29 cellular contexts compared by ENCODE assay signal in the genomic region with DNA sequence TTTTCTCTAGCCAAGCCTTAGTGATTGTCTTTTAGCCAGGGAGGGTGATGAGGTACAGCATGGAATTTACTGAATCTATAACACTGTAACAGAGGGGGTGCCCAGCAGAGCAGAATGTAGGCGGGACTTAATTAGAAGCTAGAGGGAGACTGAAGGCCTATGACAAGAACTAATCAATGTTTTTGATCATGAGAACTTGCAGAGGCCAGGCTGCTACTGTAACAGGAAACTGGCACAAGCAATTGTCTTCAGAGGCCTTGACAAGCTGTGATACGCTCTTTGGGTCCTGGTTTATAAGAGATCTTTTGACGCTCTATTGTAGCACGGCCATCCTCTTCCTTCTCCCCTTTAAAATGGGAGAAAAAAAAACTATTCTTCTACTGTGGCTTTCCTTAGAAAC.
DNase-seq lines count a peak whose midpoint lies in the region; ATAC-seq, FAIRE-seq and TF ChIP-seq lines count a peak whose summit lies in the region.
"Had no signal": no experiment of that assay in that cellular context is flagged by ENCODE, and none has a peak within 500 bp of the region (broad histone marks: within the 10 kb centered on the region; RNA-seq: fewer than 3 reads in every experiment).

No MANE protein-coding gene starts in this region.

- ATAC-seq in SK-N-SH treated with all-trans-retinoic acid at 6 μM for 48 hours (no peak), K562 (no peak), GM19328 (IDR thresholded peaks at IDR 0.05; ENCODE audit: unreplicated experiment) (no peak)
- ATAC-seq in naive thymus-derived CD4-positive, alpha-beta T cell, result no peak
- ATAC-seq: HepG2, Panc1 had no signal

- no peaks in the 10 kb centered on the region for H3K9me3 ChIP-seq in SK-N-SH
- H3K9me3 ChIP-seq in K562 (replicated peaks; ENCODE audit: control insufficient read depth, insufficient read depth, low read depth, low read length), result 0 out of 2 replicates have a peak, but pooled peaks cover 1% of the 10 kb centered on the region
- no peaks in the 10 kb centered on the region for H3K9me3 ChIP-seq in naive thymus-derived CD4-positive, alpha-beta T cell (ENCODE audit: control insufficient read depth in 2 of 3, low read length in 3 of 3)
- peaks cover 0 to 15% (median 0%) of the 10 kb centered on the region in 8 donors for H3K9me3 ChIP-seq in spleen
- H3K9me3 ChIP-seq: HAP-1, SJCRH30 had no signal

- H3K79me2 ChIP-seq in SK-N-SH (ENCODE audit: insufficient read depth) (no peaks in the 10 kb centered on the region), K562 (ENCODE audit: control insufficient read depth, insufficient read depth, low read length) (no peaks in the 10 kb centered on the region), mesendoderm (ENCODE audit: control insufficient read depth, insufficient read depth, low read length) (no peaks in the 10 kb centered on the region)

- TF ChIP-seq RAD21 in SK-N-SH (IDR thresholded peaks at IDR 0.05; ENCODE audit: low read length), result no peak
- no peak for TF ChIP-seq RAD21 in K562 (CRISPR knock-in tag; conservative IDR thresholded peaks at IDR 0.05 in 1 of 2, IDR thresholded peaks at IDR 0.05 in 1 of 2)

- no peak overlapping the region for H3K9ac ChIP-seq in SK-N-SH
- H3K9ac ChIP-seq in K562 (ENCODE audit: insufficient read depth in 1 of 2, low read depth in 2 of 2, low read length in 2 of 2), result no peak overlapping the region
- H3K9ac ChIP-seq in mesendoderm (ENCODE audit: low read length), result no peak overlapping the region

- no peaks in the 10 kb centered on the region for H3K36me3 Mint-ChIP-seq in naive thymus-derived CD4-positive, alpha-beta T cell
- H3K36me3 Mint-ChIP-seq: CD8-positive, alpha-beta memory T cell had no signal

- CTCF ChIA-PET in SK-N-SH (lab: Yijun Ruan, JAX), result no interaction called here
- CTCF ChIA-PET in K562 (lab: Yijun Ruan, JAX; ENCODE audit: low intra/inter-chr PET ratio), result no interaction called here
- CTCF ChIA-PET in naive thymus-derived CD4-positive, alpha-beta T cell (lab: Charles Lee), result interaction anchor here (0.6 kb wide), 1 partner anchor 27 kb away, joined by 3 read pairs; no protein-coding TSS in a partner anchor

- H2AK5ac ChIP-seq in mesendoderm (ENCODE audit: low read length), result no peak overlapping the region

- H3K9me2 ChIP-seq in SK-N-SH, result no peaks in the 10 kb centered on the region

- in situ Hi-C loops in K562 (cut with MboI), result no loop called here

- peaks cover 0 to 17% (median 4%) of the 10 kb centered on the region in 11 donors for H3K9me3 Mint-ChIP-seq in naive thymus-derived CD4-positive, alpha-beta T cell

- H3K9me1 ChIP-seq in K562 (ENCODE audit: control insufficient read depth, insufficient read depth, low read length), result peaks cover 3% of the 10 kb centered on the region

- no peak overlapping the region for H2AFZ ChIP-seq in SK-N-SH (ENCODE audit: low read depth)
- peak overlapping the region; percentile 86 for H2AFZ ChIP-seq in K562 (ENCODE audit: low read depth, low read length)

- H3K27me3 Mint-ChIP-seq in naive thymus-derived CD4-positive, alpha-beta T cell, result no peaks in the 10 kb centered on the region
- H3K27me3 Mint-ChIP-seq: CD8-positive, alpha-beta memory T cell had no signal

- H4K5ac ChIP-seq in mesendoderm (ENCODE audit: low read length), result no peak overlapping the region

- no peak overlapping the region for H2BK15ac ChIP-seq in mesendoderm (replicated peaks; ENCODE audit: low read depth)

- H3K36me3 ChIP-seq in SK-N-SH (replicated peaks in 1 of 2; ENCODE audit: control insufficient read depth in 1 of 2, insufficient read depth in 2 of 2, low read length in 1 of 2) (no peaks in the 10 kb centered on the region), K562 (ENCODE audit: control insufficient read depth, insufficient read depth, low read length) (no peaks in the 10 kb centered on the region), mesendoderm (ENCODE audit: control insufficient read depth, insufficient read depth, low read length) (no peaks in the 10 kb centered on the region), spleen (no peaks in the 10 kb centered on the region)
- H3K36me3 ChIP-seq in naive thymus-derived CD4-positive, alpha-beta T cell (ENCODE audit: control insufficient read depth in 2 of 3, insufficient read depth in 3 of 3, low read length in 3 of 3), result no peaks in the 10 kb centered on the region
- H3K36me3 ChIP-seq: HAP-1, SJCRH30 had no signal

- no peaks in the 10 kb centered on the region for H3K4me1 ChIP-seq in SK-N-SH (ENCODE audit: control insufficient read depth in 1 of 2, insufficient read depth in 2 of 2, low read depth in 1 of 2, low read length in 1 of 2)
- no peaks in the 10 kb centered on the region for H3K4me1 ChIP-seq in K562 (replicated peaks in 1 of 2; ENCODE audit: control insufficient read depth in 2 of 2, insufficient read depth in 2 of 2, low read length in 2 of 2)
- no peaks in the 10 kb centered on the region for H3K4me1 ChIP-seq in mesendoderm (ENCODE audit: control insufficient read depth, low read depth, low read length)
- H3K4me1 ChIP-seq in naive thymus-derived CD4-positive, alpha-beta T cell (ENCODE audit: control insufficient read depth in 2 of 2, insufficient read depth in 2 of 2, low read length in 2 of 2), result no peaks in the 10 kb centered on the region
- no peaks in the 10 kb centered on the region for H3K4me1 ChIP-seq in spleen
- H3K4me1 ChIP-seq: SJCRH30 had no signal

- no peaks in the 10 kb centered on the region for H3F3A ChIP-seq in SK-N-SH (replicated peaks; ENCODE audit: insufficient read depth)

- H3K27me3 ChIP-seq in SK-N-SH (ENCODE audit: insufficient read depth) (no peaks in the 10 kb centered on the region), K562 (ENCODE audit: control insufficient read depth in 2 of 2, insufficient read depth in 2 of 2, low read length in 2 of 2) (no peaks in the 10 kb centered on the region), mesendoderm (ENCODE audit: insufficient read depth, low read length, poor library complexity) (no peaks in the 10 kb centered on the region), spleen (replicated peaks in 1 of 7) (no peaks in the 10 kb centered on the region)
- no peaks in the 10 kb centered on the region for H3K27me3 ChIP-seq in naive thymus-derived CD4-positive, alpha-beta T cell (ENCODE audit: control insufficient read depth in 2 of 2, insufficient read depth in 2 of 2, low read length in 2 of 2)
- H3K27me3 ChIP-seq: SJCRH30 had no signal

- TF ChIP-seq CTCF in SK-N-SH (IDR thresholded peaks at IDR 0.05), result no peak
- no peak for TF ChIP-seq CTCF in K562 (IDR thresholded peaks at IDR 0.05 in 2 of 3, conservative IDR thresholded peaks at IDR 0.05 in 1 of 3; ENCODE audit: insufficient read depth in 2 of 3, low read depth in 1 of 3, low read length in 3 of 3)
- TF ChIP-seq CTCF in spleen (IDR thresholded peaks at IDR 0.05 in 8 of 11, conservative IDR thresholded peaks at IDR 0.05 in 3 of 11), result no peak

- DNase-seq in SK-N-SH (peak; percentile 7), K562 (ENCODE audit: extremely low read depth in 1 of 4, low spot score in 3 of 4) (no peak), mesendoderm (peak; percentile 26), spleen (no peak), NCI-H1694 (lab: John Stamatoyannopoulos, UW) (no peak)
- DNase-seq in naive thymus-derived CD4-positive, alpha-beta T cell, result no peak
- DNase-seq: AML-193; Calu3; CD8-positive, alpha-beta memory T cell; DMS53; GDM1; KBM-7; MM.1S; NCI-H1048; NCI-H1417 treated with DMSO at 0.1 percent for 48 hours; NCI-H187 treated with DMSO at 0.1 percent for 48 hours; NCI-H2227 treated with DMSO at 0.1 percent for 48 hours; NCI-H510A; NCI-H748 treated with DMSO at 0.1 percent for 48 hours; SJCRH30 had no signal

- no peak for TF ChIP-seq EP300 in SK-N-SH (IDR thresholded peaks at IDR 0.05; ENCODE audit: borderline replicate concordance in 1 of 2, low read depth in 1 of 2, low read length in 1 of 2)
- TF ChIP-seq EP300 in K562 (IDR thresholded peaks at IDR 0.05; ENCODE audit: low read length), result no peak

- no peak overlapping the region for H4K8ac ChIP-seq in mesendoderm (ENCODE audit: low read depth, low read length)

- no peak for FAIRE-seq in K562 (lab: Jason Lieb, UNC)
- FAIRE-seq: GM19239, HepG2 had no signal

- H4K20me1 ChIP-seq in SK-N-SH (ENCODE audit: insufficient read depth) (no peaks in the 10 kb centered on the region), K562 (replicated peaks; ENCODE audit: control insufficient read depth, insufficient read depth, low read length) (no peaks in the 10 kb centered on the region)

- no TSS peak for BruUV-seq in K562 (replicated peaks; lab: Mats Ljungman, UMichigan)

- no peak overlapping the region for H2BK120ac ChIP-seq in mesendoderm (ENCODE audit: low read depth, low read length)

- 75% methylated on average over 4 of the region's 4 CpGs for WGBS in SK-N-SH (ENCODE audit: low lambda C conversion rate)
- WGBS in K562 (ENCODE audit: insufficient coverage, low coverage, missing lambda C conversion rate), result 39% methylated on average over 4 of the region's 4 CpGs
- WGBS in mesendoderm (ENCODE audit: extremely low coverage, insufficient coverage, low lambda C conversion rate), result no CpG with 5 or more reads among the region's 4 CpGs
- WGBS in spleen, 5 donors, result 69 to 88% (median 75%) methylated on average over 4 of the region's 4 CpGs

- H3K79me1 ChIP-seq in mesendoderm (ENCODE audit: low read length), result no peaks in the 10 kb centered on the region

- POLR2A ChIA-PET in SK-N-SH (lab: Yijun Ruan, JAX) (no interaction called here), K562 (lab: Yijun Ruan, JAX) (no interaction called here)
- POLR2A ChIA-PET in naive thymus-derived CD4-positive, alpha-beta T cell (lab: Charles Lee), result no interaction called here

- no peak overlapping the region for H3K23ac ChIP-seq in mesendoderm (ENCODE audit: low read length)

- H3K4me2 ChIP-seq in SK-N-SH (no peak overlapping the region), K562 (ENCODE audit: insufficient read depth, low read length) (no peak overlapping the region), mesendoderm (ENCODE audit: low read length) (no peak overlapping the region)

- H3K27ac Mint-ChIP-seq in naive thymus-derived CD4-positive, alpha-beta T cell, result no peak overlapping the region
- H3K27ac Mint-ChIP-seq: CD8-positive, alpha-beta memory T cell had no signal

- H3K4me3 ChIP-seq in SK-N-SH (ENCODE audit: low read depth in 2 of 2, low read length in 1 of 2) (no peak overlapping the region), K562 (no peak overlapping the region), mesendoderm (ENCODE audit: low read length) (no peak overlapping the region), spleen (no peak overlapping the region)
- no peak overlapping the region for H3K4me3 ChIP-seq in naive thymus-derived CD4-positive, alpha-beta T cell (ENCODE audit: low read length)
- H3K4me3 ChIP-seq: HAP-1, SJCRH30 had no signal

- H3K4me1 Mint-ChIP-seq in naive thymus-derived CD4-positive, alpha-beta T cell, result no peaks in the 10 kb centered on the region
- H3K4me1 Mint-ChIP-seq: CD8-positive, alpha-beta memory T cell had no signal

- no peak overlapping the region for H3K18ac ChIP-seq in mesendoderm (ENCODE audit: low read length)

- H3K4me3 Mint-ChIP-seq in naive thymus-derived CD4-positive, alpha-beta T cell, result no peak overlapping the region
- H3K4me3 Mint-ChIP-seq: CD8-positive, alpha-beta memory T cell had no signal

- no peak overlapping the region for H3K56ac ChIP-seq in mesendoderm (ENCODE audit: low read length)

- H2BK5ac ChIP-seq in mesendoderm (ENCODE audit: low read length), result no peak overlapping the region

- no peak for TF ChIP-seq POLR2A in K562 (conservative IDR thresholded peaks at IDR 0.05)
- no peak for TF ChIP-seq POLR2A in spleen (IDR thresholded peaks at IDR 0.05)

- H3K4ac ChIP-seq in mesendoderm (ENCODE audit: low read depth, low read length), result peak overlapping the region; percentile 16

- H3K27ac ChIP-seq in SK-N-SH (ENCODE audit: low read depth in 2 of 2, low read length in 1 of 2), result no peak overlapping the region
- no peak overlapping the region for H3K27ac ChIP-seq in K562 (ENCODE audit: extremely low read depth, low read depth, low read length)
- H3K27ac ChIP-seq in mesendoderm (ENCODE audit: low read depth, low read length), result no peak overlapping the region
- H3K27ac ChIP-seq in naive thymus-derived CD4-positive, alpha-beta T cell (ENCODE audit: low read depth, low read length), result no peak overlapping the region
- H3K27ac ChIP-seq in spleen, result no peak overlapping the region
- H3K27ac ChIP-seq: 22Rv1, C4-2B, HL-60, SJCRH30 had no signal

- intact Hi-C loops in K562 (cut with micrococcal nuclease), result no loop called here
- intact Hi-C loops in naive thymus-derived CD4-positive, alpha-beta T cell (cut with micrococcal nuclease), result no loop called here
- intact Hi-C loops in spleen (cut with DNase I; ENCODE audit: low total_unique reads), result no loop called here

Comparison
In these comparisons a context has a peak if more than half of its experiments do, and no peak if none do; other contexts are left out.
1. DNase-seq: peak in SK-N-SH (single experiment) and mesendoderm (single experiment); none in K562 (0 of 4), naive thymus-derived CD4-positive, alpha-beta T cell (0 of 9), spleen (single experiment) and NCI-H1694 (single experiment).